ENCODE assay signal across 8 cellular contexts in genomic region chr1:223531742-223532341, GRCh38.
A peak's percentile ranks its signal among the peaks of the same experiment; 100 is the strongest.
DNase-seq lines count a peak whose midpoint lies in the region; ATAC-seq and TF ChIP-seq lines count a peak whose summit lies in the region.

No MANE protein-coding gene starts in this region.

- no peaks in the 10 kb centered on the region for H3K4me1 ChIP-seq in HAP-1
- H3K4me1 ChIP-seq in naive thymus-derived CD4-positive, alpha-beta T cell (ENCODE audit: control insufficient read depth in 2 of 2, insufficient read depth in 2 of 2, low read length in 2 of 2), result no peaks in the 10 kb centered on the region

- no peaks in the 10 kb centered on the region for H3K9me3 ChIP-seq in HAP-1
- H3K9me3 ChIP-seq in naive thymus-derived CD4-positive, alpha-beta T cell (ENCODE audit: control insufficient read depth in 2 of 3, low read length in 3 of 3), result peaks cover 0 to 7% (median 0%) of the 10 kb centered on the region in 3 experiments

- no peak overlapping the region for H3K27ac Mint-ChIP-seq in activated CD4-positive, alpha-beta T cell treated with anti-CD3 and anti-CD28 coated beads, Interleukin-2, amount 10 ng/mL, durations not matched to agents 24 days and 14 days
- peak overlapping the region in 1 of 9 donors; percentile 2 for H3K27ac Mint-ChIP-seq in naive thymus-derived CD4-positive, alpha-beta T cell
- no peak overlapping the region for H3K27ac Mint-ChIP-seq in type B pancreatic cell

- ATAC-seq in naive thymus-derived CD4-positive, alpha-beta T cell, result peak; percentile 54
- no peak for ATAC-seq in HG03097 (IDR thresholded peaks at IDR 0.05; ENCODE audit: low FRiP score, unreplicated experiment)

- peak; percentile 18 for DNase-seq in DMS153 treated with DMSO at 0.1 percent for 48 hours (lab: John Stamatoyannopoulos, UW; ENCODE audit: unreplicated experiment)
- peak; percentile 56 to 84 for DNase-seq in HAP-1 (ENCODE audit: low spot score in 2 of 2)
- peak; percentile 4 for DNase-seq in NCI-H2196 treated with DMSO at 0.1 percent for 48 hours (lab: John Stamatoyannopoulos, UW; ENCODE audit: unreplicated experiment)
- peak; percentile 80 for DNase-seq in activated CD4-positive, alpha-beta T cell treated with anti-CD3 and anti-CD28 coated beads, Interleukin-2, amount 10 ng/mL, durations not matched to agents 24 days and 14 days
- peak; percentile 59 for DNase-seq in epithelial cell of esophagus (ENCODE audit: low read depth)
- DNase-seq in naive thymus-derived CD4-positive, alpha-beta T cell, result peak in 5 of 9 donors; percentile 11 to 27 (median 19)
- DNase-seq in type B pancreatic cell (ENCODE audit: extremely low spot score, unreplicated experiment), result no peak

- POLR2A ChIA-PET in naive thymus-derived CD4-positive, alpha-beta T cell (lab: Charles Lee), result interaction anchor here (1.0 kb wide), 1 partner anchor 177 kb away, joined by 3 read pairs; no protein-coding TSS in a partner anchor

- CTCF ChIA-PET in naive thymus-derived CD4-positive, alpha-beta T cell (lab: Charles Lee), result no interaction called here

- intact Hi-C loops in activated CD4-positive, alpha-beta T cell treated with anti-CD3 and anti-CD28 coated beads, Interleukin-2, amount 10 ng/mL, durations not matched to agents 24 days and 14 days (cut with micrococcal nuclease), result no loop called here
- intact Hi-C loops in naive thymus-derived CD4-positive, alpha-beta T cell (cut with micrococcal nuclease), result loop anchor here (5.0 kb wide), 2 partner anchors 150 to 400 kb away; no protein-coding TSS in a partner anchor

- no peaks in the 10 kb centered on the region for H3K36me3 Mint-ChIP-seq in activated CD4-positive, alpha-beta T cell treated with anti-CD3 and anti-CD28 coated beads, Interleukin-2, amount 10 ng/mL, durations not matched to agents 24 days and 14 days (ENCODE audit: low read depth)
- H3K36me3 Mint-ChIP-seq in naive thymus-derived CD4-positive, alpha-beta T cell, result peaks cover 0 to 10% (median 6%) of the 10 kb centered on the region in 5 donors
- H3K36me3 Mint-ChIP-seq in type B pancreatic cell, result no peaks in the 10 kb centered on the region

- H3K4me3 Mint-ChIP-seq in activated CD4-positive, alpha-beta T cell treated with anti-CD3 and anti-CD28 coated beads, Interleukin-2, amount 10 ng/mL, durations not matched to agents 24 days and 14 days, result no peak overlapping the region
- no peak overlapping the region for H3K4me3 Mint-ChIP-seq in naive thymus-derived CD4-positive, alpha-beta T cell
- no peak overlapping the region for H3K4me3 Mint-ChIP-seq in type B pancreatic cell

- in situ Hi-C loops in HAP-1 (cut with MboI; ENCODE audit: low sequenced_read_pairs), result no loop called here

- peak; percentile 76 for TF ChIP-seq CTCF in epithelial cell of esophagus (IDR thresholded peaks at IDR 0.05; ENCODE audit: insufficient read depth, low read depth, low read length, missing control alignments)
- peak; percentile 85 for TF ChIP-seq CTCF in type B pancreatic cell (conservative IDR thresholded peaks at IDR 0.05)

- peaks cover 3% of the 10 kb centered on the region for H3K9me3 Mint-ChIP-seq in activated CD4-positive, alpha-beta T cell treated with anti-CD3 and anti-CD28 coated beads, Interleukin-2, amount 10 ng/mL, durations not matched to agents 24 days and 14 days
- peaks cover 0 to 17% (median 7%) of the 10 kb centered on the region in 11 donors for H3K9me3 Mint-ChIP-seq in naive thymus-derived CD4-positive, alpha-beta T cell
- H3K9me3 Mint-ChIP-seq in type B pancreatic cell, result no peaks in the 10 kb centered on the region

- H3K4me3 ChIP-seq in HAP-1, result no peak overlapping the region
- H3K4me3 ChIP-seq in epithelial cell of esophagus (ENCODE audit: low read length), result no peak overlapping the region
- H3K4me3 ChIP-seq in naive thymus-derived CD4-positive, alpha-beta T cell (ENCODE audit: low read length), result no peak overlapping the region

- peaks cover 2% of the 10 kb centered on the region for H3K4me1 Mint-ChIP-seq in activated CD4-positive, alpha-beta T cell treated with anti-CD3 and anti-CD28 coated beads, Interleukin-2, amount 10 ng/mL, durations not matched to agents 24 days and 14 days
- peaks cover 4 to 12% (median 9%) of the 10 kb centered on the region in 7 donors for H3K4me1 Mint-ChIP-seq in naive thymus-derived CD4-positive, alpha-beta T cell
- H3K4me1 Mint-ChIP-seq in type B pancreatic cell (ENCODE audit: unreplicated experiment), result no peaks in the 10 kb centered on the region

- H3K27me3 Mint-ChIP-seq in activated CD4-positive, alpha-beta T cell treated with anti-CD3 and anti-CD28 coated beads, Interleukin-2, amount 10 ng/mL, durations not matched to agents 24 days and 14 days, result peaks cover 12% of the 10 kb centered on the region
- H3K27me3 Mint-ChIP-seq in naive thymus-derived CD4-positive, alpha-beta T cell, result peaks cover 0 to 14% (median 0%) of the 10 kb centered on the region in 5 donors
- H3K27me3 Mint-ChIP-seq in type B pancreatic cell, result peaks cover 15% of the 10 kb centered on the region

- H3K27ac ChIP-seq in naive thymus-derived CD4-positive, alpha-beta T cell (ENCODE audit: low read depth, low read length), result no peak overlapping the region

- peaks cover 12% of the 10 kb centered on the region for H3K27me3 ChIP-seq in HAP-1 (ENCODE audit: low read depth)
- no peaks in the 10 kb centered on the region for H3K27me3 ChIP-seq in naive thymus-derived CD4-positive, alpha-beta T cell (ENCODE audit: control insufficient read depth in 2 of 2, insufficient read depth in 2 of 2, low read length in 2 of 2)

- H3K36me3 ChIP-seq in HAP-1 (replicated peaks), result no peaks in the 10 kb centered on the region
- H3K36me3 ChIP-seq in naive thymus-derived CD4-positive, alpha-beta T cell (ENCODE audit: control insufficient read depth in 2 of 3, insufficient read depth in 3 of 3, low read length in 3 of 3), result no peaks in the 10 kb centered on the region
